9 cellular contexts compared by ENCODE assay signal in genomic region chr16:25643633-25644032, GRCh38. TPM values are rescaled to one million over a fixed set of nuclear protein-coding genes. Genes with fewer than 3 reads are reported as not detected.
"Had no signal": no experiment of that assay in that cellular context is flagged by ENCODE, and none has a peak within 500 bp of the region (broad histone marks: within the 10 kb centered on the region; RNA-seq: fewer than 3 reads in every experiment).

No MANE protein-coding gene starts in this region.

- H3K4me3 ChIP-seq: K562 had no signal

- DNase-seq: IMR-90, KBM-7, KG1 had no signal

- H3K4me3 Mint-ChIP-seq: IgD-negative memory B cell had no signal

- H3K27ac ChIP-seq: HL-60 had no signal

- H3K27ac Mint-ChIP-seq: IgD-negative memory B cell had no signal

- H3K4me1 Mint-ChIP-seq: IgD-negative memory B cell had no signal

- ATAC-seq: HepG2, K562 had no signal

- H3K36me3 Mint-ChIP-seq: IgD-negative memory B cell had no signal

RNA-seq across cellular contexts. Expression of gene HS3ST4, which starts 48.1 kb away (rescaled TPM):
- total RNA-seq: HepG2, HT-29, HT1080, IMR-90, K562 had no signal
- polyA plus RNA-seq: HepG2, IgD-negative memory B cell, IMR-90, K562 had no signal
